ENCODE assay signal across 14 cellular contexts in genomic region chr16:47019563-47019962, GRCh38. TPM values are rescaled to one million over a fixed set of nuclear protein-coding genes. Genes with fewer than 3 reads are reported as not detected.
DNase-seq lines count a peak whose midpoint lies in the region; ATAC-seq and TF ChIP-seq lines count a peak whose summit lies in the region.
"Had no signal": no experiment of that assay in that cellular context is flagged by ENCODE, and none has a peak within 500 bp of the region (broad histone marks: within the 10 kb centered on the region; RNA-seq: fewer than 3 reads in every experiment).

No MANE protein-coding gene starts in this region.

- H2AFZ ChIP-seq in GM23248 = no peak overlapping the region

- no peaks in the 10 kb centered on the region for H3F3A ChIP-seq in GM23248 (ENCODE audit: insufficient read depth)

- H3K9me3 Mint-ChIP-seq in naive thymus-derived CD8-positive, alpha-beta T cell = no peaks in the 10 kb centered on the region
- H3K9me3 Mint-ChIP-seq: activated B cell treated with CpG ODN at 0.5 μM for 24 hours; activated T-helper 1 cell treated with anti-CD3 and anti-CD28 coated beads, Interleukin-12 subunit alpha, Interleukin-12 subunit beta, Interleukin-2, Interleukin-4 antibody, amounts not matched to agents 30 ng/mL and 10 ng/mL and 1 ng/mL, durations not matched to agents 14 hours and 24 hours and 36 hours; central memory CD8-positive, alpha-beta T cell had no signal

- H3K36me3 ChIP-seq in GM23248 (ENCODE audit: low read depth) = no peaks in the 10 kb centered on the region
- no peaks in the 10 kb centered on the region for H3K36me3 ChIP-seq in sigmoid colon
- H3K36me3 ChIP-seq: Peyer's patch had no signal

- H3K27me3 ChIP-seq in AG04450 (ENCODE audit: control insufficient read depth, insufficient read depth, low read length) (peaks cover 8% of the 10 kb centered on the region), GM23248 (replicated peaks; ENCODE audit: insufficient read depth) (no peaks in the 10 kb centered on the region), sigmoid colon (no peaks in the 10 kb centered on the region)
- H3K27me3 ChIP-seq: Peyer's patch had no signal

- intact Hi-C loops in sigmoid colon (cut with DNase I) = no loop called here

- H4K20me1 ChIP-seq in GM23248 (ENCODE audit: insufficient read depth) = no peaks in the 10 kb centered on the region

- H3K4me1 ChIP-seq in GM23248 (ENCODE audit: insufficient read depth) (no peaks in the 10 kb centered on the region), sigmoid colon (no peaks in the 10 kb centered on the region)
- H3K4me1 ChIP-seq: Peyer's patch had no signal

- in situ Hi-C loops in GM23248 (cut with MboI) = no loop called here

- no peak for TF ChIP-seq EP300 in sigmoid colon (IDR thresholded peaks at IDR 0.05)

- CTCF ChIA-PET in AG04450 (lab: Charles Lee) = interaction anchor here (0.5 to 2.3 kb wide), 7 partner anchors 9 to 1693 kb away, joined by 3 to 7 read pairs (median 4); no protein-coding TSS in a partner anchor

- no peak for TF ChIP-seq POLR2A in sigmoid colon (IDR thresholded peaks at IDR 0.05)

- no peak overlapping the region for H3K4me2 ChIP-seq in GM23248 (ENCODE audit: unreplicated experiment)

- POLR2A ChIA-PET in AG04450 (lab: Yijun Ruan, JAX) = no interaction called here
- POLR2A ChIA-PET in naive thymus-derived CD8-positive, alpha-beta T cell (lab: Charles Lee) = no interaction called here

- TF ChIP-seq CTCF in AG04450 (IDR thresholded peaks at IDR 0.05; ENCODE audit: low read depth, low read length) (peak; percentile 32), fibroblast of villous mesenchyme (IDR thresholded peaks at IDR 0.05; ENCODE audit: insufficient read depth, low read depth, low read length) (peak; percentile 20), sigmoid colon (IDR thresholded peaks at IDR 0.05) (no peak)

- H3K4me3 Mint-ChIP-seq in naive thymus-derived CD8-positive, alpha-beta T cell = no peak overlapping the region
- H3K4me3 Mint-ChIP-seq: activated B cell treated with CpG ODN at 0.5 μM for 24 hours; activated T-helper 1 cell treated with anti-CD3 and anti-CD28 coated beads, Interleukin-12 subunit alpha, Interleukin-12 subunit beta, Interleukin-2, Interleukin-4 antibody, amounts not matched to agents 30 ng/mL and 10 ng/mL and 1 ng/mL, durations not matched to agents 14 hours and 24 hours and 36 hours; central memory CD8-positive, alpha-beta T cell had no signal

- peaks cover 0 to 4% (median 0%) of the 10 kb centered on the region in 5 donors for H3K27me3 Mint-ChIP-seq in naive thymus-derived CD8-positive, alpha-beta T cell
- H3K27me3 Mint-ChIP-seq: activated B cell treated with CpG ODN at 0.5 μM for 24 hours; central memory CD8-positive, alpha-beta T cell had no signal

- DNase-seq in AG04450 (ENCODE audit: low read depth, low spot score) = no peak
- DNase-seq in GM23248 = peak; percentile 31
- DNase-seq in fibroblast of villous mesenchyme (ENCODE audit: low read depth) = peak; percentile 14
- no peak for DNase-seq in sigmoid colon
- DNase-seq in naive thymus-derived CD8-positive, alpha-beta T cell = no peak
- DNase-seq: activated B cell treated with CpG ODN at 0.5 μM for 24 hours, mesendoderm, NCI-H187, Peyer's patch had no signal

- H3K9ac ChIP-seq in GM23248 = no peak overlapping the region

- ATAC-seq in SK-N-SH treated with all-trans-retinoic acid at 6 μM for 48 hours = peak; percentile 42; the same call in 1 of the 3 replicates
- no peak for ATAC-seq in GM18502 (IDR thresholded peaks at IDR 0.05; ENCODE audit: poor library complexity, unreplicated experiment)
- no peak for ATAC-seq in HG03175 (IDR thresholded peaks at IDR 0.05; ENCODE audit: unreplicated experiment)
- no peak for ATAC-seq in naive thymus-derived CD8-positive, alpha-beta T cell

- H3K9me2 ChIP-seq in GM23248 (ENCODE audit: insufficient read depth) = no peaks in the 10 kb centered on the region

- H3K4me1 Mint-ChIP-seq in naive thymus-derived CD8-positive, alpha-beta T cell = peaks cover 4 to 24% (median 11%) of the 10 kb centered on the region in 4 donors

- no peaks in the 10 kb centered on the region for H3K9me3 ChIP-seq in AG04450 (ENCODE audit: control insufficient read depth, insufficient read depth, low read length)
- H3K9me3 ChIP-seq in GM23248 (ENCODE audit: low read depth) = no peaks in the 10 kb centered on the region
- H3K9me3 ChIP-seq in sigmoid colon = no peaks in the 10 kb centered on the region
- H3K9me3 ChIP-seq: Peyer's patch had no signal

- H3K4me3 ChIP-seq in AG04450 (ENCODE audit: low read depth, low read length) = no peak overlapping the region
- no peak overlapping the region for H3K4me3 ChIP-seq in GM23248
- no peak overlapping the region for H3K4me3 ChIP-seq in fibroblast of villous mesenchyme (ENCODE audit: low read depth, low read length)
- H3K4me3 ChIP-seq in sigmoid colon = no peak overlapping the region
- H3K4me3 ChIP-seq: Peyer's patch had no signal

- H3K27ac ChIP-seq in AG04450 (ENCODE audit: low read depth, low read length) (no peak overlapping the region), GM23248 (no peak overlapping the region), sigmoid colon (no peak overlapping the region)
- H3K27ac ChIP-seq: Peyer's patch had no signal

- no peak overlapping the region for H3K27ac Mint-ChIP-seq in naive thymus-derived CD8-positive, alpha-beta T cell
- H3K27ac Mint-ChIP-seq: activated B cell treated with CpG ODN at 0.5 μM for 24 hours; activated T-helper 1 cell treated with anti-CD3 and anti-CD28 coated beads, Interleukin-12 subunit alpha, Interleukin-12 subunit beta, Interleukin-2, Interleukin-4 antibody, amounts not matched to agents 30 ng/mL and 10 ng/mL and 1 ng/mL, durations not matched to agents 14 hours and 24 hours and 36 hours had no signal

- H3K79me2 ChIP-seq in GM23248 (ENCODE audit: insufficient read depth) = no peaks in the 10 kb centered on the region

- no peaks in the 10 kb centered on the region for H3K36me3 Mint-ChIP-seq in naive thymus-derived CD8-positive, alpha-beta T cell

- WGBS in GM23248 (ENCODE audit: low coverage in 1 of 2, low lambda C conversion rate in 2 of 2, missing lambda C conversion rate in 2 of 2), 2 experiments = 44 to 55% methylated on average over 2 of the region's 2 CpGs
- WGBS in sigmoid colon, 2 donors = 61 to 84% methylated on average over 2 of the region's 2 CpGs

TF ChIP-seq in SK-N-SH treated with all-trans-retinoic acid at 6 μM for 48 hours, 23 proteins besides CTCF, POLR2A, EP300 and RAD21:
- TF ChIP-seq PATZ1 (CRISPR knock-in tag; IDR thresholded peaks at IDR 0.05; ENCODE audit: borderline replicate concordance) (no peak), TOX (CRISPR knock-in tag; IDR thresholded peaks at IDR 0.05; ENCODE audit: borderline replicate concordance) (no peak), OSR1 (CRISPR knock-in tag; IDR thresholded peaks at IDR 0.05) (no peak), CSDC2 (CRISPR knock-in tag; IDR thresholded peaks at IDR 0.05) (no peak), ZFP3 (CRISPR knock-in tag; IDR thresholded peaks at IDR 0.05) (no peak), ZNF8 (CRISPR knock-in tag; IDR thresholded peaks at IDR 0.05) (no peak), ESRRG (CRISPR knock-in tag; IDR thresholded peaks at IDR 0.05) (no peak), POU6F1 (CRISPR knock-in tag; IDR thresholded peaks at IDR 0.05; ENCODE audit: borderline replicate concordance, low read depth) (no peak)

RNA-seq across cellular contexts. Expression of gene DNAJA2, which starts 46.1 kb away (rescaled TPM):
- 24.2 and 26.7 TPM in 2 replicates for polyA plus RNA-seq in AG04450 (2011; rRNA removed)
- polyA minus RNA-seq in AG04450 (2011; rRNA and poly(A)+ RNA removed) = 30.8 and 38.5 TPM in 2 replicates
- 66.6 and 73.3 TPM in 2 replicates for total RNA-seq in GM23248 (2014; rRNA removed; shearing (Covaris generic))
- 89.4 and 97.3 TPM in 2 replicates for polyA plus RNA-seq in GM23248 (2016; fragmentation: Nextera tagmentation; extraction: Ambion mirVana)
- 67.0 and 101 TPM in 2 replicates for total RNA-seq in fibroblast of villous mesenchyme
- total RNA-seq in sigmoid colon = 10 to 100 TPM; 59.0 to 68.7 (median 60.7) TPM
- polyA plus RNA-seq in sigmoid colon = 10 to 100 TPM; 33.6 to 55.7 (median 37.7) TPM
- total RNA-seq in naive thymus-derived CD8-positive, alpha-beta T cell = 10 to 100 TPM; 77.1 to 83.0 TPM
- polyA plus RNA-seq in naive thymus-derived CD8-positive, alpha-beta T cell = 10 to 100 TPM; 62.5 to 83.7 (median 62.8) TPM

Comparison
In these comparisons a context has a peak if more than half of its experiments do, and no peak if none do; other contexts are left out.
1. DNase-seq: peak in GM23248 (single experiment) and fibroblast of villous mesenchyme (single experiment); none in AG04450 (single experiment), sigmoid colon (single experiment) and naive thymus-derived CD8-positive, alpha-beta T cell (0 of 10).
2. CTCF ChIP-seq: peak in AG04450 (single experiment) and fibroblast of villous mesenchyme (single experiment); none in sigmoid colon (0 of 4).